ENCODE assay signal across 19 cellular contexts in the genomic region with DNA sequence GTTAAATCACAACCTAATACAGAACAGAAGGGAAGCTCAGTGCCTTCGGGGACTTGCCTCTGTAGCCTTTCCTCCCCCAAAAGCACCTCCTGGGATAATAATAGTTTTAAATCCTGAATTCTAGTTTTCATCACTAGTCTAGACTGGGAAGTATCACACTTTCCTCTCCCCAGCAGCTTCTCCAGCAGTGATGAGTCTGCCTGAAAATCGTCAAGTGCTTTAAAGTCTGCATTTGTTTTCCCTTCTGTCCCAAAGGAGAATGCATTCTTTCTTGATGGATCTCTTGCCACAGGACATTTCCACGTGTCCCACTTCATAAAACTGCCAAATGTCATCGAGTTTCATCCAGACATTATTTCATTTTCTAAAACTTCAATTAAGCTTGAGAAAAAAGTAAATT. TPM values are rescaled to one million over a fixed set of nuclear protein-coding genes. Genes with fewer than 3 reads are reported as not detected.
DNase-seq lines count a peak whose midpoint lies in the region; ATAC-seq and TF ChIP-seq lines count a peak whose summit lies in the region.
"Had no signal": no experiment of that assay in that cellular context is flagged by ENCODE, and none has a peak within 500 bp of the region (broad histone marks: within the 10 kb centered on the region; RNA-seq: fewer than 3 reads in every experiment).

No MANE protein-coding gene starts in this region.

- no peak overlapping the region for H3K4me3 ChIP-seq in mesodermal cell (ENCODE audit: extremely low read depth, insufficient read depth, low read length, poor library complexity, severe bottlenecking)
- H3K4me3 ChIP-seq in thoracic aorta: no peak overlapping the region

- H3K27me3 Mint-ChIP-seq in stimulated activated naive B cell treated with anti-CD40 and anti-IgM and Interleukin-4, amounts not matched to agents 10 μg/mL and 1 μg/mL and 100 μg/mL, for 72 hours: peaks cover 0 to 10% of the 10 kb centered on the region in 2 donors
- H3K27me3 Mint-ChIP-seq: IgD-negative memory B cell, type B pancreatic cell had no signal

- TF ChIP-seq CTCF in thoracic aorta (IDR thresholded peaks at IDR 0.05): no peak
- no peak for TF ChIP-seq CTCF in GM13976 (IDR thresholded peaks at IDR 0.05; ENCODE audit: borderline replicate concordance, control extremely low read depth, extremely low read depth, insufficient read depth, missing control alignments)

- peaks cover 2 to 4% of the 10 kb centered on the region in 2 donors for H3K36me3 Mint-ChIP-seq in stimulated activated naive B cell treated with anti-CD40 and anti-IgM and Interleukin-4, amounts not matched to agents 10 μg/mL and 1 μg/mL and 100 μg/mL, for 72 hours
- H3K36me3 Mint-ChIP-seq: IgD-negative memory B cell; stimulated activated effector memory CD8-positive, alpha-beta T cell treated with anti-CD3 and anti-CD28 coated beads, Interleukin-12 subunit alpha, Interleukin-12 subunit beta, amount 100 ng/mL, for 72 hours had no signal

- H3K27ac ChIP-seq in mesodermal cell (ENCODE audit: low read depth, low read length, severe bottlenecking) (peak overlapping the region; percentile 63), thoracic aorta (peak overlapping the region; percentile 44 to 53)
- H3K27ac ChIP-seq: parathyroid adenoma had no signal

- in situ Hi-C loops in GM13976 (cut with MboI; ENCODE audit: low sequenced_read_pairs, unreplicated experiment): no loop called here

- ATAC-seq in thoracic aorta (ENCODE audit: insufficient number of reproducible peaks, low FRiP score, low read depth): no peak
- no peak for ATAC-seq in stimulated activated naive B cell treated with anti-CD40 and anti-IgM and Interleukin-4, amounts not matched to agents 10 μg/mL and 1 μg/mL and 100 μg/mL, for 72 hours (replicated peaks)
- ATAC-seq: activated CD4-positive, alpha-beta T cell treated with anti-CD3 and anti-CD28 coated beads for 36 hours; stimulated activated effector memory CD8-positive, alpha-beta T cell treated with anti-CD3 and anti-CD28 coated beads, Interleukin-12 subunit alpha, Interleukin-12 subunit beta, amount 100 ng/mL, for 72 hours had no signal

- H3K4me1 Mint-ChIP-seq in stimulated activated naive B cell treated with anti-CD40 and anti-IgM and Interleukin-4, amounts not matched to agents 10 μg/mL and 1 μg/mL and 100 μg/mL, for 72 hours: peaks cover 7 to 11% of the 10 kb centered on the region in 2 donors
- H3K4me1 Mint-ChIP-seq: activated CD4-positive, alpha-beta T cell treated with anti-CD3 and anti-CD28 coated beads for 36 hours; IgD-negative memory B cell; stimulated activated effector memory CD8-positive, alpha-beta T cell treated with anti-CD3 and anti-CD28 coated beads, Interleukin-12 subunit alpha, Interleukin-12 subunit beta, amount 100 ng/mL, for 72 hours had no signal

- H3K27me3 ChIP-seq in thoracic aorta (replicated peaks; ENCODE audit: insufficient read depth): no peaks in the 10 kb centered on the region

- WGBS in mesodermal cell (ENCODE audit: insufficient coverage in 2 of 2), 2 experiments: 50 to 68% methylated on average over 1 to 3 of the region's 4 CpGs

- peaks cover 0 to 1% of the 10 kb centered on the region in 2 donors for H3K9me3 Mint-ChIP-seq in stimulated activated naive B cell treated with anti-CD40 and anti-IgM and Interleukin-4, amounts not matched to agents 10 μg/mL and 1 μg/mL and 100 μg/mL, for 72 hours
- H3K9me3 Mint-ChIP-seq: IgD-negative memory B cell; stimulated activated effector memory CD8-positive, alpha-beta T cell treated with anti-CD3 and anti-CD28 coated beads, Interleukin-12 subunit alpha, Interleukin-12 subunit beta, amount 100 ng/mL, for 72 hours; type B pancreatic cell had no signal

- H3K27ac Mint-ChIP-seq in stimulated activated naive B cell treated with anti-CD40 and anti-IgM and Interleukin-4, amounts not matched to agents 10 μg/mL and 1 μg/mL and 100 μg/mL, for 72 hours: no peak overlapping the region
- H3K27ac Mint-ChIP-seq: activated CD4-positive, alpha-beta T cell treated with anti-CD3 and anti-CD28 coated beads for 36 hours; IgD-negative memory B cell; stimulated activated effector memory CD8-positive, alpha-beta T cell treated with anti-CD3 and anti-CD28 coated beads, Interleukin-12 subunit alpha, Interleukin-12 subunit beta, amount 100 ng/mL, for 72 hours; type B pancreatic cell had no signal

- H3K36me3 ChIP-seq in mesodermal cell (ENCODE audit: control insufficient read depth, insufficient read depth, low read length): peaks cover 47% of the 10 kb centered on the region
- peaks cover 8% of the 10 kb centered on the region for H3K36me3 ChIP-seq in thoracic aorta

- no peak overlapping the region for H3K4me3 Mint-ChIP-seq in stimulated activated naive B cell treated with anti-CD40 and anti-IgM and Interleukin-4, amounts not matched to agents 10 μg/mL and 1 μg/mL and 100 μg/mL, for 72 hours
- H3K4me3 Mint-ChIP-seq: activated CD4-positive, alpha-beta T cell treated with anti-CD3 and anti-CD28 coated beads for 36 hours; IgD-negative memory B cell; stimulated activated effector memory CD8-positive, alpha-beta T cell treated with anti-CD3 and anti-CD28 coated beads, Interleukin-12 subunit alpha, Interleukin-12 subunit beta, amount 100 ng/mL, for 72 hours; type B pancreatic cell had no signal

- H3K4me1 ChIP-seq in mesodermal cell (ENCODE audit: control insufficient read depth, insufficient read depth, low read length, poor library complexity, severe bottlenecking) (peaks cover 32% of the 10 kb centered on the region), thoracic aorta (ENCODE audit: control insufficient read depth in 1 of 2, low read depth in 2 of 2) (peaks cover 21 to 51% of the 10 kb centered on the region in 2 donors)
- H3K4me1 ChIP-seq: parathyroid adenoma had no signal

- peak; percentile 7 for DNase-seq in HCEC 1CT
- peak; percentile 16 for DNase-seq in astrocyte of the hippocampus (ENCODE audit: low read depth, low spot score)
- no peak for DNase-seq in thoracic aorta (ENCODE audit: low spot score)
- no peak for DNase-seq in DMS114 treated with DMSO at 0.1 percent for 48 hours (lab: John Stamatoyannopoulos, UW; ENCODE audit: unreplicated experiment)
- DNase-seq in stimulated activated naive B cell treated with anti-CD40 and anti-IgM and Interleukin-4, amounts not matched to agents 10 μg/mL and 1 μg/mL and 100 μg/mL, for 72 hours: no peak
- no peak for DNase-seq in NCI-H748 treated with DMSO at 0.1 percent for 48 hours (lab: John Stamatoyannopoulos, UW)
- no peak for DNase-seq in GM13976 (ENCODE audit: low spot score)
- DNase-seq: activated CD4-positive, alpha-beta T cell treated with anti-CD3 and anti-CD28 coated beads for 36 hours; activated effector memory CD4-positive, alpha-beta T cell treated with Interleukin-2 at 50 U/mL for 16 hours; cerebellar nuclear complex; DMS 273 treated with DMSO at 0.1 percent for 48 hours; NCI-H1105; NCI-H526 treated with DMSO at 0.1 percent for 48 hours; T1000 had no signal

- H3K9me3 ChIP-seq in mesodermal cell (ENCODE audit: control insufficient read depth, low read length) (no peaks in the 10 kb centered on the region), thoracic aorta (no peaks in the 10 kb centered on the region)

RNA-seq across cellular contexts. Expression of gene CSRP2, which starts 15.0 kb away (rescaled TPM):
- 207 TPM for polyA plus RNA-seq in mesodermal cell (2013, experiment 1 of 2)
- polyA plus RNA-seq in mesodermal cell (2013, experiment 2 of 2): 210 TPM
- total RNA-seq in thoracic aorta: 10 to 100 TPM; 75.0 to 93.5 TPM

Comparison
In these comparisons a context has a peak if more than half of its experiments do, and no peak if none do; other contexts are left out.
1. DNase-seq: peak in HCEC 1CT (single experiment) and astrocyte of the hippocampus (single experiment); none in thoracic aorta (single experiment), DMS114 treated with DMSO at 0.1 percent for 48 hours (single experiment), stimulated activated naive B cell treated with anti-CD40 and anti-IgM and Interleukin-4, amounts not matched to agents 10 μg/mL and 1 μg/mL and 100 μg/mL, for 72 hours (single experiment), NCI-H748 treated with DMSO at 0.1 percent for 48 hours (single experiment) and GM13976 (single experiment).